Comparison of ENCODE assay signal across 8 cellular contexts in the genomic region with DNA sequence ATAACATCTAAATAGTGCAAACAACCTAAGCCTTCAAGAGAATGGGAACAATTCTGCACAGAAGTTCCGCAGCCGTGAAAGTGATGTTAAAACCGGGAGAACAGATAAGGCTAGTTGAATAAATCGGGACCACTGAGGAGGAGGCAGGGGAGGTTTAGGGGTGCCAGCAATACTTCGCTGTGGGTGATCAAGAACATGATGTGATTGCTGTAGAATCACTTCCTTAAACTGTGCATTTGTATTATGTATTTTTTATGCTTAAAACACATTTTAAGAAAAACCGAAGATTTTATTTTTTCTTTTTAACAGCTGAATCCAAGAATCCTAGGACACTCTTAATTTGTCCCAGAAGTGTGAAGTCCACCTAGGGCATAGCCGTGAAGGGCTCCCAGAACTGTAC. TPM values are rescaled to one million over a fixed set of nuclear protein-coding genes. Genes with fewer than 3 reads are reported as not detected.
DNase-seq lines count a peak whose midpoint lies in the region; ATAC-seq and TF ChIP-seq lines count a peak whose summit lies in the region.

No MANE protein-coding gene starts in this region.

- peak overlapping the region; percentile 83 for H3K4me3 Mint-ChIP-seq in activated naive CD4-positive, alpha-beta T cell treated with anti-CD3 and anti-CD28 coated beads for 36 hours

- H3K27ac Mint-ChIP-seq in activated naive CD4-positive, alpha-beta T cell treated with anti-CD3 and anti-CD28 coated beads for 36 hours: no peak overlapping the region

- no peaks in the 10 kb centered on the region for H3K4me1 ChIP-seq in iPS-15b (ENCODE audit: control insufficient read depth, insufficient read depth, low read length)
- H3K4me1 ChIP-seq in tibial artery: peaks cover 0 to 19% (median 15%) of the 10 kb centered on the region in 4 donors

- H3K4me1 Mint-ChIP-seq in activated naive CD4-positive, alpha-beta T cell treated with anti-CD3 and anti-CD28 coated beads for 36 hours (ENCODE audit: low read depth): peaks cover 22% of the 10 kb centered on the region

- no peaks in the 10 kb centered on the region for H3K9me3 ChIP-seq in iPS-15b (ENCODE audit: control insufficient read depth, insufficient read depth, low read length)
- no peaks in the 10 kb centered on the region for H3K9me3 ChIP-seq in tibial artery

- no peak for ATAC-seq in GM21737 (IDR thresholded peaks at IDR 0.05; ENCODE audit: unreplicated experiment)

- no peaks in the 10 kb centered on the region for H3K27me3 Mint-ChIP-seq in activated naive CD4-positive, alpha-beta T cell treated with anti-CD3 and anti-CD28 coated beads for 36 hours (ENCODE audit: low read depth)

- no peaks in the 10 kb centered on the region for H3K9me3 Mint-ChIP-seq in activated naive CD4-positive, alpha-beta T cell treated with anti-CD3 and anti-CD28 coated beads for 36 hours

- CTCF ChIA-PET in activated naive CD4-positive, alpha-beta T cell treated with anti-CD3 and anti-CD28 coated beads for 36 hours (lab: Charles Lee): interaction anchor here (0.6 kb wide), 1 partner anchor 39 kb away, joined by 6 read pairs; no protein-coding TSS in a partner anchor

- H3K36me3 Mint-ChIP-seq in activated naive CD4-positive, alpha-beta T cell treated with anti-CD3 and anti-CD28 coated beads for 36 hours (ENCODE audit: low read depth): no peaks in the 10 kb centered on the region

- peaks cover 43% of the 10 kb centered on the region for H3K27me3 ChIP-seq in iPS-15b (ENCODE audit: control insufficient read depth, insufficient read depth, low read length)
- H3K27me3 ChIP-seq in tibial artery: no peaks in the 10 kb centered on the region

- DNase-seq in activated naive CD4-positive, alpha-beta T cell treated with anti-CD3 and anti-CD28 coated beads for 36 hours: no peak
- DNase-seq in activated naive CD4-positive, alpha-beta T cell treated with Interleukin-2 at 50 U/mL for 16 hours: no peak
- DNase-seq in tibial artery (no peak), NCI-H1048 (lab: John Stamatoyannopoulos, UW) (no peak), DMS53 (lab: John Stamatoyannopoulos, UW) (no peak)

- intact Hi-C loops in activated naive CD4-positive, alpha-beta T cell treated with anti-CD3 and anti-CD28 coated beads for 36 hours (cut with micrococcal nuclease): loop anchor here (1.0 to 5.0 kb wide), 4 partner anchors 229 to 783 kb away; a partner anchor contains a TSS
- intact Hi-C loops in tibial artery (cut with DNase I; ENCODE audit: low total_unique reads): loop anchor here (5.0 to 10.0 kb wide), 3 partner anchors 963 to 1433 kb away; no protein-coding TSS in a partner anchor

- peak overlapping the region; percentile 53 for H3K4me3 ChIP-seq in WI38 (ENCODE audit: low read depth, low read length)
- H3K4me3 ChIP-seq in iPS-15b (ENCODE audit: low read depth, low read length): peak overlapping the region; percentile 57
- H3K4me3 ChIP-seq in tibial artery: peak overlapping the region; percentile 47 to 60

- TF ChIP-seq CTCF in WI38 (IDR thresholded peaks at IDR 0.05; ENCODE audit: low read depth, low read length) (no peak), tibial artery (IDR thresholded peaks at IDR 0.05) (no peak)

- no peak overlapping the region for H3K27ac ChIP-seq in tibial artery

- H3K36me3 ChIP-seq in iPS-15b (ENCODE audit: control insufficient read depth, insufficient read depth, low read length) (no peaks in the 10 kb centered on the region), tibial artery (no peaks in the 10 kb centered on the region)

- no peak overlapping the region for H3K9ac ChIP-seq in iPS-15b (ENCODE audit: low read depth, low read length)

RNA-seq across cellular contexts. Expression of a gene that starts 33.6 kb away (rescaled TPM):
- total RNA-seq in activated naive CD4-positive, alpha-beta T cell treated with anti-CD3 and anti-CD28 coated beads for 36 hours: 10 to 100 TPM; 17.0 to 19.4 TPM
